ENCODE assay signal across 17 cellular contexts in genomic region chr5:92941806-92942205, GRCh38.
"Had no signal": no experiment of that assay in that cellular context is flagged by ENCODE, and none has a peak within 500 bp of the region (broad histone marks: within the 10 kb centered on the region; RNA-seq: fewer than 3 reads in every experiment).

No MANE protein-coding gene starts in this region.

- H3K4me3 ChIP-seq: cardiac muscle cell, lung had no signal

- H3K4me1 Mint-ChIP-seq: activated CD4-positive, alpha-beta T cell treated with anti-CD3 and anti-CD28 coated beads for 36 hours; activated CD8-positive, alpha-beta memory T cell treated with anti-CD3 and anti-CD28 coated beads, Interleukin-2, amount 10 ng/mL, durations not matched to agents 7 days and 5 days; activated naive CD8-positive, alpha-beta T cell treated with anti-CD3 and anti-CD28 coated beads for 36 hours; naive B cell had no signal

- H3K36me3 Mint-ChIP-seq: activated CD4-positive, alpha-beta memory T cell treated with anti-CD3 and anti-CD28 coated beads for 36 hours; activated CD8-positive, alpha-beta memory T cell treated with anti-CD3 and anti-CD28 coated beads, Interleukin-2, amount 10 ng/mL, durations not matched to agents 7 days and 5 days; activated naive CD8-positive, alpha-beta T cell treated with anti-CD3 and anti-CD28 coated beads for 36 hours; naive B cell had no signal

- H3K9me3 Mint-ChIP-seq: activated CD4-positive, alpha-beta memory T cell treated with anti-CD3 and anti-CD28 coated beads for 36 hours; dendritic cell treated with granulocyte-macrophage colony-stimulating factor and Interleukin-4, amounts not matched to agents 40 ng/mL and 50 ng/mL, for 4 days had no signal

- H3K27ac Mint-ChIP-seq: activated CD4-positive, alpha-beta memory T cell treated with anti-CD3 and anti-CD28 coated beads for 36 hours; activated CD4-positive, alpha-beta T cell treated with anti-CD3 and anti-CD28 coated beads for 36 hours; activated CD8-positive, alpha-beta memory T cell treated with anti-CD3 and anti-CD28 coated beads, Interleukin-2, amount 10 ng/mL, durations not matched to agents 7 days and 5 days; activated naive CD8-positive, alpha-beta T cell treated with anti-CD3 and anti-CD28 coated beads for 36 hours; dendritic cell treated with granulocyte-macrophage colony-stimulating factor and Interleukin-4, amounts not matched to agents 40 ng/mL and 50 ng/mL, for 4 days; naive B cell had no signal

- H3K36me3 ChIP-seq: cardiac muscle cell, neutrophil had no signal

- H3K27me3 ChIP-seq: neutrophil had no signal

- H3K27me3 Mint-ChIP-seq: activated CD4-positive, alpha-beta memory T cell treated with anti-CD3 and anti-CD28 coated beads for 36 hours; activated CD4-positive, alpha-beta T cell treated with anti-CD3 and anti-CD28 coated beads for 36 hours; activated CD8-positive, alpha-beta memory T cell treated with anti-CD3 and anti-CD28 coated beads, Interleukin-2, amount 10 ng/mL, durations not matched to agents 7 days and 5 days; activated naive CD8-positive, alpha-beta T cell treated with anti-CD3 and anti-CD28 coated beads for 36 hours; dendritic cell treated with granulocyte-macrophage colony-stimulating factor and Interleukin-4, amounts not matched to agents 40 ng/mL and 50 ng/mL, for 4 days; naive B cell had no signal

- H3K4me3 Mint-ChIP-seq: activated CD4-positive, alpha-beta memory T cell treated with anti-CD3 and anti-CD28 coated beads for 36 hours; activated CD4-positive, alpha-beta T cell treated with anti-CD3 and anti-CD28 coated beads for 36 hours; activated CD8-positive, alpha-beta memory T cell treated with anti-CD3 and anti-CD28 coated beads, Interleukin-2, amount 10 ng/mL, durations not matched to agents 7 days and 5 days; activated naive CD8-positive, alpha-beta T cell treated with anti-CD3 and anti-CD28 coated beads for 36 hours; dendritic cell treated with granulocyte-macrophage colony-stimulating factor and Interleukin-4, amounts not matched to agents 40 ng/mL and 50 ng/mL, for 4 days; naive B cell had no signal

- H3K27ac ChIP-seq: cardiac muscle cell, neutrophil had no signal

- DNase-seq: activated CD4-positive, alpha-beta memory T cell treated with anti-CD3 and anti-CD28 coated beads for 36 hours; activated CD4-positive, alpha-beta T cell treated with anti-CD3 and anti-CD28 coated beads for 36 hours; activated CD8-positive, alpha-beta memory T cell treated with anti-CD3 and anti-CD28 coated beads, Interleukin-2, amount 10 ng/mL, durations not matched to agents 7 days and 5 days; activated naive CD8-positive, alpha-beta T cell treated with anti-CD3 and anti-CD28 coated beads for 36 hours; amniotic stem cell; effector CD8-positive, alpha-beta T cell; naive B cell; posterior cingulate gyrus; retina; stimulated activated CD4-positive, alpha-beta T cell treated with anti-CD3 and anti-CD28 coated beads, Interleukin-12 subunit alpha, Interleukin-12 subunit beta, amount 100 ng/mL, for 4 hours; stimulated activated CD4-positive, alpha-beta T cell treated with anti-CD3 and anti-CD28 coated beads, Interleukin-1b, Interleukin-23, amount 100 ng/mL, for 48 hours; stimulated activated CD8-positive, alpha-beta memory T cell treated with anti-CD3 and anti-CD28 coated beads, Interleukin-4, amount 100 ng/mL, for 48 hours; stimulated activated naive CD4-positive, alpha-beta T cell had no signal

- H3K9me3 ChIP-seq: neutrophil had no signal
